ENCODE assay signal across 1 cellular context in the genomic region with DNA sequence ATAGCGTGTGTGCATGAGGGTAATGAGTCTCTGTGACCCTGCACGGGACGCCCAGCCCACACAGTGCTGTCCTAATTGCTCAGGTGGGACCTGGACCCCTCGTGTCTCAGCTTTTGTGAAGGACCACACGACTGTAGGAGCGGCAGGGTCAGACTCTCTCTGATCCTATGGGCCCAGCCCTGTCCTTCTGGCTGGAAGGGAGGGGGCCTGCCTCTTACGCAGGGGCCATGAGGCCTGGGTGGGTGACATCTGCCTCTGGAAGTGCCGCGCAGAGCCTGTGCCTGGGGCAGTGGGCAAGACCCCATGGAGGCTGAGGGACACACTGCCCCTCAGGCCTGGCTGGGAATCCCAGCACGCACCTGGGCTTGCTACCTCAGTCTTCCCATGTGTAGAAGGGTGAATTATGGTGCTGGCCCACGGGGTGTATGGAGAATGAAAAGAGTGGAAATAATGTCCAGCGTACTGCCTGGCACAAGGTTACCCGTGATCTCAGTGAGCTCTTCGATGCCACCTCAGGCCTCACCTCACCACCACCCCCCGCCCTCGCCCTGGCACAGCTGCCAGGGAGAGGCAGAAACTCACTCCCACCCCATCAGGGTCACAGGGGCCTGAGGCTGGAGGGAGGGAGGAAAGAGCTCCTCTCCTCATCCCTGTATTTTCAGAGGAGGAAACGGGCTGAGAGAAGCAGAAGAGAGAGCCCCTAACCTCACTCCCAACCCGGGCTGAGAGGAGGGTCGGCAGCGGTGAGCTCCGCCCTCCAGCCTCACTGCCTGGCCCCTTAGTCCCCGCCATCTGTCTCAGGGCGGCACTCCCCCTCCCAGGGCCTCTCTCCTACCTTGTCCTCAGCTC.
A peak's percentile ranks its signal among the peaks of the same experiment; 100 is the strongest.
TF ChIP-seq lines count a peak whose summit lies in the region.

No MANE protein-coding gene starts in this region.

TF ChIP-seq in H1, 55 proteins besides CTCF, POLR2A, EP300 and RAD21:
- TF ChIP-seq YY1 (IDR thresholded peaks at IDR 0.05; ENCODE audit: low read depth, low read length) (peak; percentile 98), TAF1 (IDR thresholded peaks at IDR 0.05; ENCODE audit: low read depth, low read length) (no peak)
